Comparison of ENCODE assay signal across 16 cellular contexts in genomic region chrX:95885074-95885473, GRCh38.
DNase-seq lines count a peak whose midpoint lies in the region; ATAC-seq and TF ChIP-seq lines count a peak whose summit lies in the region.
"Had no signal": no experiment of that assay in that cellular context is flagged by ENCODE, and none has a peak within 500 bp of the region (broad histone marks: within the 10 kb centered on the region; RNA-seq: fewer than 3 reads in every experiment).

No MANE protein-coding gene starts in this region.

- H3K27me3 ChIP-seq in right atrium auricular region (no peaks in the 10 kb centered on the region), lower lobe of right lung (ENCODE audit: low read depth) (no peaks in the 10 kb centered on the region), aorta (ENCODE audit: control insufficient read depth in 1 of 2, insufficient read depth in 2 of 2, low read length in 1 of 2) (no peaks in the 10 kb centered on the region)
- H3K27me3 ChIP-seq: foreskin keratinocyte had no signal

- H3K36me3 ChIP-seq in right atrium auricular region (no peaks in the 10 kb centered on the region), lower lobe of right lung (no peaks in the 10 kb centered on the region), aorta (ENCODE audit: control insufficient read depth in 1 of 2, insufficient read depth in 2 of 2, low read length in 1 of 2) (no peaks in the 10 kb centered on the region)

- WGBS in aorta, 2 donors, result 17 to 30% methylated on average over 3 of the region's 3 CpGs

- ATAC-seq in Right ventricle myocardium inferior, result peak; percentile 92
- peak; percentile 44 to 56 for ATAC-seq in lower lobe of right lung
- ATAC-seq in aorta (ENCODE audit: low FRiP score), result peak; percentile 83
- ATAC-seq in GM21360 (IDR thresholded peaks at IDR 0.05; ENCODE audit: unreplicated experiment), result no peak
- ATAC-seq in GM18511 (IDR thresholded peaks at IDR 0.05; ENCODE audit: unreplicated experiment), result no peak
- no peak for ATAC-seq in HG03520 (IDR thresholded peaks at IDR 0.05; ENCODE audit: unreplicated experiment)
- ATAC-seq: foreskin keratinocyte, natural killer cell had no signal

- TF ChIP-seq CTCF in right atrium auricular region (IDR thresholded peaks at IDR 0.05) (no peak), lower lobe of right lung (IDR thresholded peaks at IDR 0.05) (no peak)

- intact Hi-C loops in Right ventricle myocardium inferior (cut with DNase I), result no loop called here
- intact Hi-C loops in lower lobe of right lung (cut with DNase I), result no loop called here
- intact Hi-C loops in aorta (cut with DNase I), result no loop called here

- no peaks in the 10 kb centered on the region for H3K4me1 ChIP-seq in right atrium auricular region
- H3K4me1 ChIP-seq in lower lobe of right lung, result no peaks in the 10 kb centered on the region
- no peaks in the 10 kb centered on the region for H3K4me1 ChIP-seq in aorta (ENCODE audit: control insufficient read depth in 1 of 2, insufficient read depth in 2 of 2, low read length in 2 of 2)
- H3K4me1 ChIP-seq: foreskin keratinocyte had no signal

- H3K4me3 ChIP-seq in right atrium auricular region (no peak overlapping the region), lower lobe of right lung (no peak overlapping the region), aorta (ENCODE audit: low read length in 2 of 2) (no peak overlapping the region)
- H3K4me3 ChIP-seq: SK-N-MC had no signal

- DNase-seq in Right ventricle myocardium inferior (ENCODE audit: missing footprints) (no peak), right atrium auricular region (ENCODE audit: low spot score) (no peak), fibroblast of gingiva (ENCODE audit: low read depth) (peak; percentile 89), lower lobe of right lung (no peak), aorta (no peak)
- DNase-seq: ACHN; activated CD8-positive, alpha-beta memory T cell treated with anti-CD3 and anti-CD28 coated beads for 24 hours; activated gamma-delta T cell treated with Interleukin-2 at 50 U/mL for 16 hours; natural killer cell; NCI-H2029 treated with DMSO at 0.1 percent for 48 hours; small intestine had no signal

- no peaks in the 10 kb centered on the region for H3K9me3 ChIP-seq in right atrium auricular region
- H3K9me3 ChIP-seq in lower lobe of right lung, result no peaks in the 10 kb centered on the region
- no peaks in the 10 kb centered on the region for H3K9me3 ChIP-seq in aorta (ENCODE audit: control insufficient read depth, low read length)

- no peak overlapping the region for H3K27ac ChIP-seq in right atrium auricular region
- H3K27ac ChIP-seq in lower lobe of right lung, result no peak overlapping the region
- no peak overlapping the region for H3K27ac ChIP-seq in aorta (ENCODE audit: low read depth in 1 of 2, low read length in 2 of 2)
- H3K27ac ChIP-seq: foreskin keratinocyte, SK-N-MC had no signal

Comparison
In these comparisons a context has a peak if more than half of its experiments do, and no peak if none do; other contexts are left out.
1. ATAC-seq: peak in Right ventricle myocardium inferior (single experiment), lower lobe of right lung (2 of 2) and aorta (single experiment); none in GM21360 (single experiment), GM18511 (single experiment) and HG03520 (single experiment).